Comparison of ENCODE assay signal across 22 cellular contexts in genomic region chr2:211175956-211176355, GRCh38.
"Had no signal": no experiment of that assay in that cellular context is flagged by ENCODE, and none has a peak within 500 bp of the region (broad histone marks: within the 10 kb centered on the region; RNA-seq: fewer than 3 reads in every experiment).

No MANE protein-coding gene starts in this region.

- H3K27ac ChIP-seq: breast epithelium, colonic mucosa, dorsolateral prefrontal cortex, heart right ventricle, left ventricle myocardium inferior, prostate gland, suprapubic skin, tibial artery, upper lobe of right lung had no signal

- H3K36me3 ChIP-seq: breast epithelium, colonic mucosa, heart right ventricle, left ventricle myocardium inferior, prostate gland, suprapubic skin, tibial artery, upper lobe of right lung had no signal

- H3K4me1 ChIP-seq: breast epithelium, colonic mucosa, heart right ventricle, left ventricle myocardium inferior, prostate gland, suprapubic skin, tibial artery, upper lobe of right lung had no signal

- DNase-seq: activated CD4-positive, alpha-beta T cell treated with anti-CD3 and anti-CD28 coated beads for 1 hour; activated CD4-positive, alpha-beta T cell treated with anti-CD3 and anti-CD28 coated beads, Interleukin-2, amount 10 ng/mL, durations not matched to agents 7 days and 5 days; activated CD8-positive, alpha-beta T cell treated with anti-CD3 and anti-CD28 coated beads for 36 hours; activated gamma-delta T cell treated with Interleukin-2 at 50 U/mL for 16 hours; activated naive CD4-positive, alpha-beta T cell treated with anti-CD3 and anti-CD28 coated beads, Interleukin-2, amount 50 U/mL, for 16 hours; activated T-cell treated with anti-CD3 and anti-CD28 coated beads, Interleukin-2, amount 50 U/mL, for 4 hours; amniotic stem cell; colonic mucosa; dorsolateral prefrontal cortex; effector memory CD4-positive, alpha-beta T cell; foreskin fibroblast; heart right ventricle; left ventricle myocardium inferior; stimulated activated CD4-positive, alpha-beta T cell treated with anti-CD3 and anti-CD28 coated beads, Interleukin-2, amount 100 ng/mL, for 24 hours; stimulated activated naive CD4-positive, alpha-beta T cell; T-helper 2 cell; tibial artery; upper lobe of right lung had no signal

- H3K4me2 ChIP-seq: smooth muscle cell had no signal

- H3K9me3 ChIP-seq: breast epithelium, colonic mucosa, heart right ventricle, left ventricle myocardium inferior, prostate gland, suprapubic skin, tibial artery, upper lobe of right lung had no signal

- H3K4me3 ChIP-seq: breast epithelium, colonic mucosa, dorsolateral prefrontal cortex, heart right ventricle, left ventricle myocardium inferior, prostate gland, smooth muscle cell, suprapubic skin, tibial artery, upper lobe of right lung had no signal

- H3K27me3 ChIP-seq: breast epithelium, colonic mucosa, dorsolateral prefrontal cortex, heart right ventricle, suprapubic skin, tibial artery, upper lobe of right lung had no signal
